In genomic region chr19:47047272-47047930, GRCh38 we compare ENCODE assay signal across 7 cellular contexts. TPM values are rescaled to one million over a fixed set of nuclear protein-coding genes. Genes with fewer than 3 reads are reported as not detected.
A peak's percentile ranks its signal among the peaks of the same experiment; 100 is the strongest.
DNase-seq lines count a peak whose midpoint lies in the region; ATAC-seq and TF ChIP-seq lines count a peak whose summit lies in the region.

No MANE protein-coding gene starts in this region.

- intact Hi-C loops in activated T-helper 1 cell treated with anti-CD3 and anti-CD28 coated beads, Interleukin-12 subunit alpha, Interleukin-12 subunit beta, Interleukin-2, Interleukin-4 antibody, amounts not matched to agents 30 ng/mL and 10 ng/mL and 1 ng/mL, durations not matched to agents 14 hours and 24 hours and 36 hours (cut with micrococcal nuclease): loop anchor here (5.0 to 10.0 kb wide), 2 partner anchors 45 to 1677 kb away; no protein-coding TSS in a partner anchor

- H3K27ac ChIP-seq in HEK293 (ENCODE audit: extremely low read depth, low read depth, low read length): peak overlapping the region; percentile 61

- peak overlapping the region; percentile 98 for H3K27ac Mint-ChIP-seq in activated T-helper 1 cell treated with anti-CD3 and anti-CD28 coated beads, Interleukin-12 subunit alpha, Interleukin-12 subunit beta, Interleukin-2, Interleukin-4 antibody, amounts not matched to agents 30 ng/mL and 10 ng/mL and 1 ng/mL, durations not matched to agents 14 hours and 24 hours and 36 hours
- H3K27ac Mint-ChIP-seq in stimulated activated effector memory CD8-positive, alpha-beta T cell treated with anti-CD3 and anti-CD28 coated beads, Interleukin-12 subunit alpha, Interleukin-12 subunit beta, amount 100 ng/mL, for 72 hours: peak overlapping the region; percentile 88

- H3K36me3 Mint-ChIP-seq in activated T-helper 1 cell treated with anti-CD3 and anti-CD28 coated beads, Interleukin-12 subunit alpha, Interleukin-12 subunit beta, Interleukin-2, Interleukin-4 antibody, amounts not matched to agents 30 ng/mL and 10 ng/mL and 1 ng/mL, durations not matched to agents 14 hours and 24 hours and 36 hours (ENCODE audit: low read depth): peaks cover 2% of the 10 kb centered on the region
- H3K36me3 Mint-ChIP-seq in stimulated activated effector memory CD8-positive, alpha-beta T cell treated with anti-CD3 and anti-CD28 coated beads, Interleukin-12 subunit alpha, Interleukin-12 subunit beta, amount 100 ng/mL, for 72 hours: peaks cover 13% of the 10 kb centered on the region

- peaks cover 3% of the 10 kb centered on the region; the same call in 1 of the 2 replicates for H3K4me1 ChIP-seq in HEK293 (ENCODE audit: control insufficient read depth, insufficient read depth, low read length)

- POLR2A ChIA-PET in HEK293 (lab: Yijun Ruan, JAX): interaction anchor here (0.7 to 1.7 kb wide), 9 partner anchors 10 to 209 kb away, joined by 3 to 39 read pairs (median 3); partner anchors contain the start of genes AP2S1, CCDC9, SAE1 and ZC3H4

- DNase-seq in activated T-helper 1 cell treated with anti-CD3 and anti-CD28 coated beads, Interleukin-12 subunit alpha, Interleukin-12 subunit beta, Interleukin-2, Interleukin-4 antibody, amounts not matched to agents 30 ng/mL and 10 ng/mL and 1 ng/mL, durations not matched to agents 14 hours and 24 hours and 36 hours (ENCODE audit: low spot score): no peak
- no peak for DNase-seq in stimulated activated effector memory CD8-positive, alpha-beta T cell treated with anti-CD3 and anti-CD28 coated beads, Interleukin-12 subunit alpha, Interleukin-12 subunit beta, amount 100 ng/mL, for 72 hours (ENCODE audit: low spot score in 2 of 2)
- DNase-seq in NCI-H345 (lab: John Stamatoyannopoulos, UW) (no peak), MV-4-11 (lab: John Stamatoyannopoulos, UW) (no peak)

- H3K4me3 Mint-ChIP-seq in activated T-helper 1 cell treated with anti-CD3 and anti-CD28 coated beads, Interleukin-12 subunit alpha, Interleukin-12 subunit beta, Interleukin-2, Interleukin-4 antibody, amounts not matched to agents 30 ng/mL and 10 ng/mL and 1 ng/mL, durations not matched to agents 14 hours and 24 hours and 36 hours: peak overlapping the region; percentile 99
- peak overlapping the region; percentile 94 for H3K4me3 Mint-ChIP-seq in stimulated activated effector memory CD8-positive, alpha-beta T cell treated with anti-CD3 and anti-CD28 coated beads, Interleukin-12 subunit alpha, Interleukin-12 subunit beta, amount 100 ng/mL, for 72 hours

- CTCF ChIA-PET in HEK293 (lab: Yijun Ruan, JAX): interaction anchor here (0.5 to 2.9 kb wide), 8 partner anchors 9 to 261 kb away, joined by 3 to 12 read pairs (median 4); partner anchors contain the start of gene SAE1

- peaks cover 0 to 4% of the 10 kb centered on the region in 2 experiments; a peak in 2 of 3 replicates for H3K36me3 ChIP-seq in HEK293 (ENCODE audit: control insufficient read depth in 2 of 2, insufficient read depth in 1 of 2, low read length in 2 of 2)

- H3K4me3 ChIP-seq in HEK293 (ENCODE audit: low read depth, low read length) (peak overlapping the region; percentile 70), iPS-11a (ENCODE audit: low read depth, low read length) (peak overlapping the region; percentile 76)

- TF ChIP-seq CTCF in HEK293 (tag by site-specific recombination; IDR thresholded peaks at IDR 0.05): no peak

- peaks cover 12% of the 10 kb centered on the region for H3K4me1 Mint-ChIP-seq in activated T-helper 1 cell treated with anti-CD3 and anti-CD28 coated beads, Interleukin-12 subunit alpha, Interleukin-12 subunit beta, Interleukin-2, Interleukin-4 antibody, amounts not matched to agents 30 ng/mL and 10 ng/mL and 1 ng/mL, durations not matched to agents 14 hours and 24 hours and 36 hours (ENCODE audit: low read depth)
- H3K4me1 Mint-ChIP-seq in stimulated activated effector memory CD8-positive, alpha-beta T cell treated with anti-CD3 and anti-CD28 coated beads, Interleukin-12 subunit alpha, Interleukin-12 subunit beta, amount 100 ng/mL, for 72 hours: peaks cover 22% of the 10 kb centered on the region

- H3K9me3 ChIP-seq in HEK293 (ENCODE audit: control insufficient read depth, insufficient read depth, low read depth, low read length): no peaks in the 10 kb centered on the region

- H3K27me3 Mint-ChIP-seq in activated T-helper 1 cell treated with anti-CD3 and anti-CD28 coated beads, Interleukin-12 subunit alpha, Interleukin-12 subunit beta, Interleukin-2, Interleukin-4 antibody, amounts not matched to agents 30 ng/mL and 10 ng/mL and 1 ng/mL, durations not matched to agents 14 hours and 24 hours and 36 hours (ENCODE audit: insufficient read depth): no peaks in the 10 kb centered on the region

- ATAC-seq in stimulated activated effector memory CD8-positive, alpha-beta T cell treated with anti-CD3 and anti-CD28 coated beads, Interleukin-12 subunit alpha, Interleukin-12 subunit beta, amount 100 ng/mL, for 72 hours: no peak
- ATAC-seq in GM18498 (IDR thresholded peaks at IDR 0.05; ENCODE audit: unreplicated experiment): no peak

- H3K9me3 Mint-ChIP-seq in activated T-helper 1 cell treated with anti-CD3 and anti-CD28 coated beads, Interleukin-12 subunit alpha, Interleukin-12 subunit beta, Interleukin-2, Interleukin-4 antibody, amounts not matched to agents 30 ng/mL and 10 ng/mL and 1 ng/mL, durations not matched to agents 14 hours and 24 hours and 36 hours: no peaks in the 10 kb centered on the region
- no peaks in the 10 kb centered on the region for H3K9me3 Mint-ChIP-seq in stimulated activated effector memory CD8-positive, alpha-beta T cell treated with anti-CD3 and anti-CD28 coated beads, Interleukin-12 subunit alpha, Interleukin-12 subunit beta, amount 100 ng/mL, for 72 hours

TF ChIP-seq in HEK293, 187 proteins besides CTCF, POLR2A, EP300 and RAD21 (continues in another document):
- TF ChIP-seq ZNF600 (tag by site-specific recombination; IDR thresholded peaks at IDR 0.05) (0 out of 2 replicates have a peak, but pooled peaks have one; percentile 56), EGR2 (tag by site-specific recombination; IDR thresholded peaks at IDR 0.05; ENCODE audit: low read depth) (peak; percentile 44; the same call in 1 of the 2 replicates), ZNF560 (tag by site-specific recombination; IDR thresholded peaks at IDR 0.05; ENCODE audit: borderline replicate concordance) (no peak), ZNF184 (tag by site-specific recombination; IDR thresholded peaks at IDR 0.05) (no peak), TRIM28 (IDR thresholded peaks at IDR 0.05; ENCODE audit: borderline replicate concordance, low read length) (no peak), ZNF677 (tag by site-specific recombination; IDR thresholded peaks at IDR 0.05) (no peak), ZNF138 (tag by site-specific recombination; IDR thresholded peaks at IDR 0.05; ENCODE audit: borderline replicate concordance) (no peak), ZFHX2 (tag by site-specific recombination; conservative IDR thresholded peaks at IDR 0.05) (peak; percentile 75), ZNF362 (tag by site-specific recombination; IDR thresholded peaks at IDR 0.05) (peak; percentile 95), ZBTB21 (tag by site-specific recombination; IDR thresholded peaks at IDR 0.05) (no peak), ZNF623 (tag by site-specific recombination; IDR thresholded peaks at IDR 0.05) (no peak), ZSCAN30 (tag by site-specific recombination; IDR thresholded peaks at IDR 0.05) (no peak), ZSCAN23 (tag by site-specific recombination; IDR thresholded peaks at IDR 0.05) (no peak), ZBTB7A (tag by site-specific recombination; IDR thresholded peaks at IDR 0.05; ENCODE audit: low read depth) (no peak), OSR2 (tag by site-specific recombination; IDR thresholded peaks at IDR 0.05) (0 out of 2 replicates have a peak, but pooled peaks have one; percentile 1)
- TF ChIP-seq, protein P1, sequence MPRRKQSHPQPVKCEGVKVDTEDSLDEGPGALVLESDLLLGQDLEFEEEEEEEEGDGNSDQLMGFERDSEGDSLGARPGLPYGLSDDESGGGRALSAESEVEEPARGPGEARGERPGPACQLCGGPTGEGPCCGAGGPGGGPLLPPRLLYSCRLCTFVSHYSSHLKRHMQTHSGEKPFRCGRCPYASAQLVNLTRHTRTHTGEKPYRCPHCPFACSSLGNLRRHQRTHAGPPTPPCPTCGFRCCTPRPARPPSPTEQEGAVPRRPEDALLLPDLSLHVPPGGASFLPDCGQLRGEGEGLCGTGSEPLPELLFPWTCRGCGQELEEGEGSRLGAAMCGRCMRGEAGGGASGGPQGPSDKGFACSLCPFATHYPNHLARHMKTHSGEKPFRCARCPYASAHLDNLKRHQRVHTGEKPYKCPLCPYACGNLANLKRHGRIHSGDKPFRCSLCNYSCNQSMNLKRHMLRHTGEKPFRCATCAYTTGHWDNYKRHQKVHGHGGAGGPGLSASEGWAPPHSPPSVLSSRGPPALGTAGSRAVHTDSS (tag by site-specific recombination; IDR thresholded peaks at IDR 0.05): no peak
- TF ChIP-seq, protein P2, sequence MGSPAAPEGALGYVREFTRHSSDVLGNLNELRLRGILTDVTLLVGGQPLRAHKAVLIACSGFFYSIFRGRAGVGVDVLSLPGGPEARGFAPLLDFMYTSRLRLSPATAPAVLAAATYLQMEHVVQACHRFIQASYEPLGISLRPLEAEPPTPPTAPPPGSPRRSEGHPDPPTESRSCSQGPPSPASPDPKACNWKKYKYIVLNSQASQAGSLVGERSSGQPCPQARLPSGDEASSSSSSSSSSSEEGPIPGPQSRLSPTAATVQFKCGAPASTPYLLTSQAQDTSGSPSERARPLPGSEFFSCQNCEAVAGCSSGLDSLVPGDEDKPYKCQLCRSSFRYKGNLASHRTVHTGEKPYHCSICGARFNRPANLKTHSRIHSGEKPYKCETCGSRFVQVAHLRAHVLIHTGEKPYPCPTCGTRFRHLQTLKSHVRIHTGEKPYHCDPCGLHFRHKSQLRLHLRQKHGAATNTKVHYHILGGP (tag by site-specific recombination; IDR thresholded peaks at IDR 0.05): no peak

RNA-seq across cellular contexts. Expression of gene TMEM160, which starts 1.0 kb away (rescaled TPM):
- 51.0 and 52.1 TPM in 2 replicates for total RNA-seq in activated T-helper 1 cell treated with anti-CD3 and anti-CD28 coated beads, Interleukin-12 subunit alpha, Interleukin-12 subunit beta, Interleukin-2, Interleukin-4 antibody, amounts not matched to agents 30 ng/mL and 10 ng/mL and 1 ng/mL, durations not matched to agents 14 hours and 24 hours and 36 hours

RNA-seq across cellular contexts. Expression of gene NPAS1, which starts 27.8 kb away (rescaled TPM):
- total RNA-seq in activated T-helper 1 cell treated with anti-CD3 and anti-CD28 coated beads, Interleukin-12 subunit alpha, Interleukin-12 subunit beta, Interleukin-2, Interleukin-4 antibody, amounts not matched to agents 30 ng/mL and 10 ng/mL and 1 ng/mL, durations not matched to agents 14 hours and 24 hours and 36 hours: 0.39 and 0.49 TPM in 2 replicates
